In the genomic region with DNA sequence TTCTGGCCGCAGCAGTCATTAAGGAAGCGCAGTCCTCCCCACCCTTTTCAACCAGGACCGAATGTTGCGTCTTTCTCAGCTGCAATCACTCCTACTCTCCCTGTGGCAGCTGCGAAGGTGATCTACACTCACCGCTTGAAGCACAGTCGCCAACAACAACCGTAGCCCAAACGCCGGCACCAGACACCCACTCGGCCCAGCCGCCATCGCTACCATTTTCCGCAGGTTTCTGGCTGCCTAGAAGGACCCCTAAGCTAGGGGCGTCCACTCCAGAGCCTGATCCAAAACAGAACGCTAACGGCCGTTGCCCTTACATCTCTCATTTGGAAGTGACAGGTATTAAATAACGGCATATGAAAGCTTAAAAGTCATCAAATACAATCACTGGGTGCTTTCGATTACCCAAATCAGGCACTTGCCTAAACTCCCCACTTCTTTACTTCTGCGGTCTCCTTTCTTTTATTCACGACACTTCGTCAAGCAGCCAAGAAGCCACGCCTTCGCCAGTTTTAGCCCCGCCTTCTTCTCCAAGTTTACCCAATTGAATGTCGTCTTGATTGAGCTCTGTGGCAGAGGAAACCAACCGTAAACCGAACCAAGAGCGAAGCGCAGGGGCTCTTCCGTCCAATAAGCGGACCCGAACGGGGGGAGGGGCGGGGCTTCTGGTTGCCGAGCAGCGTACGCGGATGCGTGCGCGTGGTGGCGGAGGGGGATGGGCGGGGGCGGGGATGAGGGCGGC, we compare ENCODE assay signal across 1 cellular context.
TF ChIP-seq lines count a peak whose summit lies in the region.

Gene SELENOF (minus strand): TSS at position 231 of the 739 bp plus-strand sequence. CDS start 15 bp downstream, at position 216.

TF ChIP-seq in HEK293, 187 proteins besides CTCF, POLR2A, EP300 and RAD21 (continued from another document and continues in another):
- TF ChIP-seq REST (tag by site-specific recombination; IDR thresholded peaks at IDR 0.05) (0 out of 2 replicates have a peak, but pooled peaks have one; percentile 55), OSR2 (tag by site-specific recombination; IDR thresholded peaks at IDR 0.05) (no peak), SETDB1 (IDR thresholded peaks at IDR 0.05; ENCODE audit: insufficient read length, low read length) (no peak), GLI4 (tag by site-specific recombination; IDR thresholded peaks at IDR 0.05) (no peak), ZNF37A (tag by site-specific recombination; IDR thresholded peaks at IDR 0.05) (no peak), ZBTB44 (tag by site-specific recombination; IDR thresholded peaks at IDR 0.05) (peak; percentile 26), ZNF830 (tag by site-specific recombination; IDR thresholded peaks at IDR 0.05; ENCODE audit: low read depth) (no peak), ZBTB49 (tag by site-specific recombination; IDR thresholded peaks at IDR 0.05; ENCODE audit: low read depth) (no peak), ZNF366 (tag by site-specific recombination; conservative IDR thresholded peaks at IDR 0.05) (peak; percentile 87; the same call in 1 of the 2 replicates), ZNF169 (tag by site-specific recombination; IDR thresholded peaks at IDR 0.05) (no peak), ZBTB20 (tag by site-specific recombination; IDR thresholded peaks at IDR 0.05) (no peak), ZNF768 (tag by site-specific recombination; IDR thresholded peaks at IDR 0.05) (no peak), ZNF138 (tag by site-specific recombination; IDR thresholded peaks at IDR 0.05; ENCODE audit: borderline replicate concordance) (no peak), ZNF549 (tag by site-specific recombination; IDR thresholded peaks at IDR 0.05) (no peak), YY1 (tag by site-specific recombination; IDR thresholded peaks at IDR 0.05) (peak; percentile 97), ZNF624 (tag by site-specific recombination; IDR thresholded peaks at IDR 0.05) (no peak), ZNF121 (tag by site-specific recombination; IDR thresholded peaks at IDR 0.05) (no peak), ZNF654 (tag by site-specific recombination; IDR thresholded peaks at IDR 0.05; ENCODE audit: low read depth) (no peak; the same call in 1 of the 2 replicates), ZNF501 (tag by site-specific recombination; IDR thresholded peaks at IDR 0.05) (peak; percentile 84; the same call in 1 of the 2 replicates), PRDM10 (tag by site-specific recombination; IDR thresholded peaks at IDR 0.05) (peak; percentile 23; the same call in 1 of the 2 replicates), MEIS1 (CRISPR knock-in tag; IDR thresholded peaks at IDR 0.05; ENCODE audit: borderline replicate concordance) (no peak), ZBTB10 (tag by site-specific recombination; IDR thresholded peaks at IDR 0.05) (no peak), ZBTB48 (tag by site-specific recombination; IDR thresholded peaks at IDR 0.05) (no peak), GFI1B (tag by site-specific recombination; IDR thresholded peaks at IDR 0.05) (no peak), ZNF701 (tag by site-specific recombination; IDR thresholded peaks at IDR 0.05) (no peak), SP3 (tag by site-specific recombination; IDR thresholded peaks at IDR 0.05) (peak; percentile 72)
- TF ChIP-seq, protein P1, sequence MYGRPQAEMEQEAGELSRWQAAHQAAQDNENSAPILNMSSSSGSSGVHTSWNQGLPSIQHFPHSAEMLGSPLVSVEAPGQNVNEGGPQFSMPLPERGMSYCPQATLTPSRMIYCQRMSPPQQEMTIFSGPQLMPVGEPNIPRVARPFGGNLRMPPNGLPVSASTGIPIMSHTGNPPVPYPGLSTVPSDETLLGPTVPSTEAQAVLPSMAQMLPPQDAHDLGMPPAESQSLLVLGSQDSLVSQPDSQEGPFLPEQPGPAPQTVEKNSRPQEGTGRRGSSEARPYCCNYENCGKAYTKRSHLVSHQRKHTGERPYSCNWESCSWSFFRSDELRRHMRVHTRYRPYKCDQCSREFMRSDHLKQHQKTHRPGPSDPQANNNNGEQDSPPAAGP (tag by site-specific recombination; IDR thresholded peaks at IDR 0.05), result peak; percentile 61
- TF ChIP-seq, protein P2, sequence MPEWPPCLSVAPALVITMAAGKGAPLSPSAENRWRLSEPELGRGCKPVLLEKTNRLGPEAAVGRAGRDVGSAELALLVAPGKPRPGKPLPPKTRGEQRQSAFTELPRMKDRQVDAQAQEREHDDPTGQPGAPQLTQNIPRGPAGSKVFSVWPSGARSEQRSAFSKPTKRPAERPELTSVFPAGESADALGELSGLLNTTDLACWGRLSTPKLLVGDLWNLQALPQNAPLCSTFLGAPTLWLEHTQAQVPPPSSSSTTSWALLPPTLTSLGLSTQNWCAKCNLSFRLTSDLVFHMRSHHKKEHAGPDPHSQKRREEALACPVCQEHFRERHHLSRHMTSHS (tag by site-specific recombination; IDR thresholded peaks at IDR 0.05), result no peak
- TF ChIP-seq, protein P3, sequence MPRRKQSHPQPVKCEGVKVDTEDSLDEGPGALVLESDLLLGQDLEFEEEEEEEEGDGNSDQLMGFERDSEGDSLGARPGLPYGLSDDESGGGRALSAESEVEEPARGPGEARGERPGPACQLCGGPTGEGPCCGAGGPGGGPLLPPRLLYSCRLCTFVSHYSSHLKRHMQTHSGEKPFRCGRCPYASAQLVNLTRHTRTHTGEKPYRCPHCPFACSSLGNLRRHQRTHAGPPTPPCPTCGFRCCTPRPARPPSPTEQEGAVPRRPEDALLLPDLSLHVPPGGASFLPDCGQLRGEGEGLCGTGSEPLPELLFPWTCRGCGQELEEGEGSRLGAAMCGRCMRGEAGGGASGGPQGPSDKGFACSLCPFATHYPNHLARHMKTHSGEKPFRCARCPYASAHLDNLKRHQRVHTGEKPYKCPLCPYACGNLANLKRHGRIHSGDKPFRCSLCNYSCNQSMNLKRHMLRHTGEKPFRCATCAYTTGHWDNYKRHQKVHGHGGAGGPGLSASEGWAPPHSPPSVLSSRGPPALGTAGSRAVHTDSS (tag by site-specific recombination; IDR thresholded peaks at IDR 0.05), result no peak
- TF ChIP-seq, protein P4, sequence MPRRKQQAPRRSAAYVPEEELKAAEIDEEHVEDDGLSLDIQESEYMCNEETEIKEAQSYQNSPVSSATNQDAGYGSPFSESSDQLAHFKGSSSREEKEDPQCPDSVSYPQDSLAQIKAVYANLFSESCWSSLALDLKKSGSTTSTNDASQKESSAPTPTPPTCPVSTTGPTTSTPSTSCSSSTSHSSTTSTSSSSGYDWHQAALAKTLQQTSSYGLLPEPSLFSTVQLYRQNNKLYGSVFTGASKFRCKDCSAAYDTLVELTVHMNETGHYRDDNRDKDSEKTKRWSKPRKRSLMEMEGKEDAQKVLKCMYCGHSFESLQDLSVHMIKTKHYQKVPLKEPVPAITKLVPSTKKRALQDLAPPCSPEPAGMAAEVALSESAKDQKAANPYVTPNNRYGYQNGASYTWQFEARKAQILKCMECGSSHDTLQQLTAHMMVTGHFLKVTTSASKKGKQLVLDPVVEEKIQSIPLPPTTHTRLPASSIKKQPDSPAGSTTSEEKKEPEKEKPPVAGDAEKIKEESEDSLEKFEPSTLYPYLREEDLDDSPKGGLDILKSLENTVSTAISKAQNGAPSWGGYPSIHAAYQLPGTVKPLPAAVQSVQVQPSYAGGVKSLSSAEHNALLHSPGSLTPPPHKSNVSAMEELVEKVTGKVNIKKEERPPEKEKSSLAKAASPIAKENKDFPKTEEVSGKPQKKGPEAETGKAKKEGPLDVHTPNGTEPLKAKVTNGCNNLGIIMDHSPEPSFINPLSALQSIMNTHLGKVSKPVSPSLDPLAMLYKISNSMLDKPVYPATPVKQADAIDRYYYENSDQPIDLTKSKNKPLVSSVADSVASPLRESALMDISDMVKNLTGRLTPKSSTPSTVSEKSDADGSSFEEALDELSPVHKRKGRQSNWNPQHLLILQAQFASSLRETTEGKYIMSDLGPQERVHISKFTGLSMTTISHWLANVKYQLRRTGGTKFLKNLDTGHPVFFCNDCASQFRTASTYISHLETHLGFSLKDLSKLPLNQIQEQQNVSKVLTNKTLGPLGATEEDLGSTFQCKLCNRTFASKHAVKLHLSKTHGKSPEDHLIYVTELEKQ (tag by site-specific recombination; IDR thresholded peaks at IDR 0.05; ENCODE audit: borderline replicate concordance), result peak; percentile 36; the same call in 1 of the 2 replicates
